Comparison of ENCODE assay signal across 12 cellular contexts in genomic region chr10:24603333-24603732, GRCh38.
A peak's percentile ranks its signal among the peaks of the same experiment; 100 is the strongest.
DNase-seq lines count a peak whose midpoint lies in the region; ATAC-seq, FAIRE-seq and TF ChIP-seq lines count a peak whose summit lies in the region.
"Had no signal": no experiment of that assay in that cellular context is flagged by ENCODE, and none has a peak within 500 bp of the region (broad histone marks: within the 10 kb centered on the region; RNA-seq: fewer than 3 reads in every experiment).

No MANE protein-coding gene starts in this region.

- 0 out of 6 replicates have a peak overlapping the region, but pooled peaks of 1 of the 2 experiments have one; percentile 10 for H3K27ac ChIP-seq in A549

- no peak overlapping the region; the same call in 2 of the 3 replicates for H3K4me2 ChIP-seq in A549

- H3K4me1 Mint-ChIP-seq in activated T-cell treated with anti-CD3 and anti-CD28 coated beads, Interleukin-2, amount 50 U/mL, for 72 hours (ENCODE audit: low read depth), result peaks cover 23% of the 10 kb centered on the region

- TF ChIP-seq CTCF in A549 (IDR thresholded peaks at IDR 0.05) (no peak), foreskin fibroblast (IDR thresholded peaks at IDR 0.05; ENCODE audit: low read depth, low read length) (no peak)

- H3K4me1 ChIP-seq in A549, result peaks cover 6% of the 10 kb centered on the region; the same call in 2 of the 3 replicates
- H3K4me1 ChIP-seq: Caco-2, HAP-1 had no signal

- H3K4me3 Mint-ChIP-seq in activated T-cell treated with anti-CD3 and anti-CD28 coated beads, Interleukin-2, amount 50 U/mL, for 72 hours, result peak overlapping the region; percentile 11 to 37

- CTCF ChIA-PET in A549 (lab: Yijun Ruan, JAX), result no interaction called here

- POLR2A ChIA-PET in A549 (lab: Yijun Ruan, JAX), result no interaction called here

- H3K4me3 ChIP-seq in A549, result no peak overlapping the region
- no peak overlapping the region for H3K4me3 ChIP-seq in foreskin fibroblast (ENCODE audit: low read depth in 1 of 2, low read length in 2 of 2)
- H3K4me3 ChIP-seq: HAP-1 had no signal

- no peaks in the 10 kb centered on the region for H3K9me3 ChIP-seq in A549
- H3K9me3 ChIP-seq: Caco-2, HAP-1 had no signal

- H3K27ac Mint-ChIP-seq in activated T-cell treated with anti-CD3 and anti-CD28 coated beads, Interleukin-2, amount 50 U/mL, for 72 hours, result peak overlapping the region; percentile 51

- peaks cover 4 to 6% of the 10 kb centered on the region in 2 donors for H3K36me3 Mint-ChIP-seq in activated T-cell treated with anti-CD3 and anti-CD28 coated beads, Interleukin-2, amount 50 U/mL, for 72 hours (ENCODE audit: insufficient read depth in 2 of 2)

- TF ChIP-seq POLR2A in A549 (IDR thresholded peaks at IDR 0.05; ENCODE audit: low read length) (no peak), H54 (IDR thresholded peaks at IDR 0.05; ENCODE audit: low read depth, low read length) (no peak)

- H3K9me3 Mint-ChIP-seq in activated T-cell treated with anti-CD3 and anti-CD28 coated beads, Interleukin-2, amount 50 U/mL, for 72 hours, result peaks cover 0 to 2% of the 10 kb centered on the region in 2 donors

- no peak for FAIRE-seq in A549 (lab: Jason Lieb, UNC)
- peak; percentile 95 for FAIRE-seq in H54 (lab: Jason Lieb, UNC)
- FAIRE-seq: islet of Langerhans had no signal

- ATAC-seq in A549, result peak in 1 of 2 experiments; percentile 44; a peak in 2 of 6 replicates
- ATAC-seq in activated T-cell treated with anti-CD3 and anti-CD28 coated beads, Interleukin-2, amount 50 U/mL, for 72 hours (replicated peaks in 1 of 2), result peak; percentile 78 to 94

- DNase-seq in A549 (ENCODE audit: low read depth in 1 of 2, low spot score in 1 of 2) (peak in 1 of 2 experiments; percentile 19), H54 (ENCODE audit: insufficient read length, low spot score) (peak; percentile 26), foreskin fibroblast (peak; percentile 47 to 57), retina (no peak), NCI-H1417 treated with DMSO at 0.1 percent for 48 hours (lab: John Stamatoyannopoulos, UW) (no peak), mesenteric fat pad (ENCODE audit: low spot score) (no peak), C1 segment of cervical spinal cord (lab: John Stamatoyannopoulos, UW) (no peak)
- peak in 1 of 2 donors; percentile 13 for DNase-seq in activated T-cell treated with anti-CD3 and anti-CD28 coated beads, Interleukin-2, amount 50 U/mL, for 72 hours
- DNase-seq: activated CD8-positive, alpha-beta memory T cell treated with anti-CD3 and anti-CD28 coated beads, Interleukin-2, amount 50 U/mL, for 48 hours; Caco-2 had no signal

- H3K27me3 Mint-ChIP-seq in activated T-cell treated with anti-CD3 and anti-CD28 coated beads, Interleukin-2, amount 50 U/mL, for 72 hours (ENCODE audit: low read depth), result no peaks in the 10 kb centered on the region

- WGBS in A549 (ENCODE audit: missing lambda C conversion rate), result 12% methylated on average over 2 of the region's 2 CpGs

- TF ChIP-seq RAD21 in A549 (conservative IDR thresholded peaks at IDR 0.05 in 1 of 2, IDR thresholded peaks at IDR 0.05 in 1 of 2), result no peak

- no peak for TF ChIP-seq EP300 in A549 (IDR thresholded peaks at IDR 0.05)

TF ChIP-seq in A549, 52 proteins besides CTCF, POLR2A, EP300 and RAD21:
- no peak for TF ChIP-seq ZNF302 (CRISPR knock-in tag; IDR thresholded peaks at IDR 0.05)
- TF ChIP-seq FOSB (CRISPR knock-in tag; IDR thresholded peaks at IDR 0.05), result no peak
- no peak for TF ChIP-seq FOSL2 (IDR thresholded peaks at IDR 0.05)
- TF ChIP-seq FOSL2 (CRISPR knock-in tag; IDR thresholded peaks at IDR 0.05), result peak; percentile 37; the same call in 1 of the 2 replicates
- no peak for TF ChIP-seq NPAS2 (CRISPR knock-in tag; IDR thresholded peaks at IDR 0.05; ENCODE audit: borderline replicate concordance)
- TF ChIP-seq CBX8 (IDR thresholded peaks at IDR 0.05), result no peak
- TF ChIP-seq FOXS1 (CRISPR knock-in tag; IDR thresholded peaks at IDR 0.05), result no peak
- no peak for TF ChIP-seq USF2 (IDR thresholded peaks at IDR 0.05)
- no peak for TF ChIP-seq ATOH8 (CRISPR knock-in tag; IDR thresholded peaks at IDR 0.05; ENCODE audit: low read depth)
- no peak for TF ChIP-seq RNF2 (IDR thresholded peaks at IDR 0.05; ENCODE audit: borderline replicate concordance, low read depth)
- no peak for TF ChIP-seq KDM1A (IDR thresholded peaks at IDR 0.05; ENCODE audit: low read depth)
- TF ChIP-seq MAFK (IDR thresholded peaks at IDR 0.05; ENCODE audit: partially characterized antibody), result peak; percentile 36
- TF ChIP-seq RCOR1 (IDR thresholded peaks at IDR 0.05; ENCODE audit: low read depth, low read length), result no peak

Comparison
In these comparisons a context has a peak if more than half of its experiments do, and no peak if none do; other contexts are left out.
1. DNase-seq: peak in H54 (single experiment) and foreskin fibroblast (2 of 2); none in retina (single experiment), NCI-H1417 treated with DMSO at 0.1 percent for 48 hours (single experiment), mesenteric fat pad (single experiment) and C1 segment of cervical spinal cord (0 of 14).